ENCODE assay signal across 27 cellular contexts in the genomic region with DNA sequence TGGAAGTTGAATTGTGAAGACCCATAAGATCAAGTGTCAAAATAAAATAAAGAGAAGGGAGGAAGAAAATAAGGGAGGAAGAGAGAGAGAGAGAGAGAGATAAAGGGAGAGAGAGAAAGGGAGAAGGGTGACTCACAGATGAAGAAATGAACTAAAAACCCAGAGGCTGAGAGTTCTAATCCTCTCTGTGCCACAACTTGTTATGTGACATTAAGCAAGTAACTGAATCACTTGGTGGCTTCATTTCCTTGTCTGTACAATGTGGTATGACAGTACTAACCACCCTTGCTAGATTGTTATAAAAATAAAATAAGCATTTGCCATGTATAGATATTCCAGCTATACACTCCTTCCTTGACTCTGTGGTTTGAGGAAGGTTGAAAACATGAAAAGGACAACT.
"Had no signal": no experiment of that assay in that cellular context is flagged by ENCODE, and none has a peak within 500 bp of the region (broad histone marks: within the 10 kb centered on the region; RNA-seq: fewer than 3 reads in every experiment).

No MANE protein-coding gene starts in this region.

- H3K36me3 ChIP-seq: cardiac muscle cell, colonic mucosa, gastrocnemius medialis, heart right ventricle, WERI-Rb-1 had no signal

- H3K4me3 ChIP-seq: body of pancreas, cardiac muscle cell, colonic mucosa, gastrocnemius medialis, heart right ventricle had no signal

- H3K9me3 ChIP-seq: body of pancreas, colonic mucosa, gastrocnemius medialis, heart right ventricle had no signal

- H3K27me3 ChIP-seq: body of pancreas, cardiac muscle cell, colonic mucosa, gastrocnemius medialis, heart right ventricle had no signal

- H3K4me1 ChIP-seq: body of pancreas, colonic mucosa, gastrocnemius medialis, heart right ventricle had no signal

- H3K27ac ChIP-seq: body of pancreas, cardiac muscle cell, colonic mucosa, gastrocnemius medialis, heart right ventricle, WERI-Rb-1 had no signal

- DNase-seq: activated B cell treated with CpG ODN at 0.5 μM for 24 hours; activated CD4-positive, alpha-beta T cell treated with anti-CD3 and anti-CD28 coated beads for 48 hours; activated CD4-positive, alpha-beta T cell treated with anti-CD3 and anti-CD28 coated beads, Interleukin-2, amount 50 U/mL, for 1 hour; activated CD4-positive, alpha-beta T cell treated with anti-CD3 and anti-CD28 coated beads, Interleukin-2, amount 50 U/mL, for 48 hours; activated CD8-positive, alpha-beta memory T cell treated with anti-CD3 and anti-CD28 coated beads for 24 hours; activated CD8-positive, alpha-beta T cell treated with anti-CD3 and anti-CD28 coated beads for 36 hours; activated effector memory CD4-positive, alpha-beta T cell treated with Interleukin-2 at 50 U/mL for 16 hours; activated gamma-delta T cell treated with Interleukin-2 at 50 U/mL for 16 hours; activated naive CD4-positive, alpha-beta T cell treated with anti-CD3 and anti-CD28 coated beads, Interleukin-2, amount 50 U/mL, for 16 hours; activated naive CD4-positive, alpha-beta T cell treated with Interleukin-2 at 50 U/mL for 16 hours; activated T-cell treated with anti-CD3 and anti-CD28 coated beads, Interleukin-2, amount 50 U/mL, for 4 hours; amniotic stem cell; aorta; body of pancreas; central memory CD4-positive, alpha-beta T cell; cerebellar nuclear complex; colonic mucosa; effector CD8-positive, alpha-beta T cell; erythroblast; foreskin fibroblast; gastrocnemius medialis; heart right ventricle; T-helper 1 cell; T-helper 17 cell; T1000; WERI-Rb-1 had no signal
